In genomic region chr16:30581462-30581861, GRCh38 we compare ENCODE assay signal across 31 cellular contexts.
"Had no signal": no experiment of that assay in that cellular context is flagged by ENCODE, and none has a peak within 500 bp of the region (broad histone marks: within the 10 kb centered on the region; RNA-seq: fewer than 3 reads in every experiment).

No MANE protein-coding gene starts in this region.

- H3K27ac Mint-ChIP-seq: activated B cell treated with CpG ODN at 0.5 μM for 24 hours; activated CD4-positive, alpha-beta memory T cell treated with anti-CD3 and anti-CD28 coated beads for 36 hours; activated naive CD8-positive, alpha-beta T cell treated with anti-CD3 and anti-CD28 coated beads for 36 hours had no signal

- H3K4me2 ChIP-seq: PC-9 had no signal

- H3K4me3 Mint-ChIP-seq: activated B cell treated with CpG ODN at 0.5 μM for 24 hours; activated CD4-positive, alpha-beta memory T cell treated with anti-CD3 and anti-CD28 coated beads for 36 hours; activated naive CD8-positive, alpha-beta T cell treated with anti-CD3 and anti-CD28 coated beads for 36 hours; central memory CD8-positive, alpha-beta T cell had no signal

- FAIRE-seq: RCC 7860 had no signal

- H3K27me3 ChIP-seq: brain microvascular endothelial cell had no signal

- H3K27me3 Mint-ChIP-seq: activated B cell treated with CpG ODN at 0.5 μM for 24 hours; activated CD4-positive, alpha-beta memory T cell treated with anti-CD3 and anti-CD28 coated beads for 36 hours; activated naive CD8-positive, alpha-beta T cell treated with anti-CD3 and anti-CD28 coated beads for 36 hours; central memory CD8-positive, alpha-beta T cell had no signal

- DNase-seq: activated B cell treated with CpG ODN at 0.5 μM for 24 hours; activated CD4-positive, alpha-beta memory T cell treated with anti-CD3 and anti-CD28 coated beads for 36 hours; activated CD4-positive, alpha-beta T cell treated with anti-CD3 and anti-CD28 coated beads for 4 hours; activated CD4-positive, alpha-beta T cell treated with anti-CD3 and anti-CD28 coated beads, Interleukin-2, amount 50 U/mL, for 1 hour; activated CD4-positive, CD25-positive, alpha-beta regulatory T cell treated with anti-CD3 and anti-CD28 coated beads, Interleukin-2, amount 50 U/mL, for 72 hours; activated CD8-positive, alpha-beta memory T cell treated with anti-CD3 and anti-CD28 coated beads, Interleukin-2, amount 50 U/mL, for 4 hours; activated effector memory CD4-positive, alpha-beta T cell treated with Interleukin-2 at 50 U/mL for 16 hours; activated naive CD4-positive, alpha-beta T cell; activated naive CD4-positive, alpha-beta T cell treated with anti-CD3 and anti-CD28 coated beads, Interleukin-2, amount 50 U/mL, for 16 hours; activated naive CD8-positive, alpha-beta T cell treated with anti-CD3 and anti-CD28 coated beads for 36 hours; activated T-cell treated with anti-CD3 and anti-CD28 coated beads for 4 hours; activated T-cell treated with anti-CD3 and anti-CD28 coated beads, Interleukin-2, amount 50 U/mL, for 48 hours; amniotic stem cell; aorta; brain microvascular endothelial cell; NCI-H1092 treated with DMSO at 0.1 percent for 48 hours; NCI-H146; NCI-H187 treated with DMSO at 0.1 percent for 48 hours; NCI-H2081; NCI-H226; NCI-H446 treated with DMSO at 0.1 percent for 48 hours; NCI-H524; PC-9; Right ventricle myocardium superior; SW 1271; T-helper 1 cell; T-helper 2 cell; T-helper 9 cell had no signal

- H2AFZ ChIP-seq: PC-9 had no signal

- H3K4me3 ChIP-seq: PC-9 had no signal

- H3K27ac ChIP-seq: brain microvascular endothelial cell, PC-9, VCaP had no signal

- H3K9me3 Mint-ChIP-seq: activated B cell treated with CpG ODN at 0.5 μM for 24 hours; activated CD4-positive, alpha-beta memory T cell treated with anti-CD3 and anti-CD28 coated beads for 36 hours; activated naive CD8-positive, alpha-beta T cell treated with anti-CD3 and anti-CD28 coated beads for 36 hours; central memory CD8-positive, alpha-beta T cell had no signal
